Comparison of ENCODE assay signal across 18 cellular contexts in the genomic region with DNA sequence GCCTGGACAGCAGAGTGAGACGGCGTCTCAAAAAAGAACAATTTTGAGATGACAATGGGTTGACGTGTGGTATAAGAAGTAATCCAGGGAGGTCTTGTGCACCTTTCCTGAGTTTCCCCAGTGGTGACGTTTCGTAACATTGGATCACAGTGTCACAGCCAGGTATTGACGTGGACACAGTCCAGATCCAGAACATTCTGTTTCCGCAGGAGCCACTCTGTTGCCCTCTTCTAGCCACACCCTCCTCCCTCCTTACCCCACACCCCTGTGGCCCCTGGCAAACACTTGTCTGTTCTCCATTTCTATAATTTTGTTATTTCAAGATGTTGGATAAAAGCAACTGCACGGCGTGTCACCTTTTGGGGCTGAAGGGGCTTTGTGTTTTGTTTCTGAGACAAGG. TPM values are rescaled to one million over a fixed set of nuclear protein-coding genes. Genes with fewer than 3 reads are reported as not detected.
A peak's percentile ranks its signal among the peaks of the same experiment; 100 is the strongest.
DNase-seq lines count a peak whose midpoint lies in the region; ATAC-seq and TF ChIP-seq lines count a peak whose summit lies in the region.
"Had no signal": no experiment of that assay in that cellular context is flagged by ENCODE, and none has a peak within 500 bp of the region (broad histone marks: within the 10 kb centered on the region; RNA-seq: fewer than 3 reads in every experiment).

No MANE protein-coding gene starts in this region.

- no peak overlapping the region for H2BK5ac ChIP-seq in H9 (ENCODE audit: insufficient read length, low read length)

- no peak overlapping the region for H2BK12ac ChIP-seq in H9 (ENCODE audit: insufficient read length, low read depth, low read length)

- TF ChIP-seq CTCF in HEK293 (tag by site-specific recombination; IDR thresholded peaks at IDR 0.05) (no peak), breast epithelium (IDR thresholded peaks at IDR 0.05) (no peak), lower lobe of right lung (IDR thresholded peaks at IDR 0.05) (no peak), H9 (conservative IDR thresholded peaks at IDR 0.05) (no peak)

- H3K4me2 ChIP-seq in H9 (ENCODE audit: insufficient read depth, insufficient read length, low read length) = no peak overlapping the region

- no peak overlapping the region for H3K18ac ChIP-seq in H9 (ENCODE audit: insufficient read length, low read depth, low read length)

- peaks cover 7% of the 10 kb centered on the region in 2 experiments for H3K4me1 Mint-ChIP-seq in H9

- H3K4me1 ChIP-seq in HEK293 (ENCODE audit: control insufficient read depth, insufficient read depth, low read length) (0 out of 2 replicates have a peak, but pooled peaks cover under 1% of the 10 kb centered on the region), breast epithelium (no peaks in the 10 kb centered on the region), lower lobe of right lung (peaks cover 9% of the 10 kb centered on the region), stomach smooth muscle (ENCODE audit: control insufficient read depth, insufficient read depth, low read length) (peaks cover 13% of the 10 kb centered on the region), H9 (ENCODE audit: insufficient read depth, low read length) (no peaks in the 10 kb centered on the region)
- H3K4me1 ChIP-seq: adrenal gland had no signal

- no peak overlapping the region for H3K23ac ChIP-seq in H9 (ENCODE audit: insufficient read length, low read depth, low read length)

- H4K20me1 ChIP-seq in H9 (ENCODE audit: control insufficient read depth, insufficient read depth, insufficient read length) = no peaks in the 10 kb centered on the region

- H3K9me3 Mint-ChIP-seq in H9 = no peaks in the 10 kb centered on the region
- H3K9me3 Mint-ChIP-seq: activated T-helper 2 cell treated with anti-CD3 and anti-CD28 coated beads, Interferon-gamma antibody, Interleukin-2, Interleukin-4, amounts not matched to agents 10 μg/mL and 5 μg/mL and 100 μg/mL, durations not matched to agents 14 hours and 24 hours and 36 hours; naive thymus-derived CD8-positive, alpha-beta T cell had no signal

- POLR2A ChIA-PET in HEK293 (lab: Yijun Ruan, JAX) = no interaction called here

- H3K14ac ChIP-seq in H9 (ENCODE audit: insufficient read depth, low read length) = no peak overlapping the region

- H3K4me3 ChIP-seq in HEK293 (ENCODE audit: low read depth, low read length) (no peak overlapping the region), breast epithelium (no peak overlapping the region), lower lobe of right lung (no peak overlapping the region), stomach smooth muscle (ENCODE audit: low read length in 2 of 2) (no peak overlapping the region)
- H3K4me3 ChIP-seq: adrenal gland had no signal

- no peak overlapping the region for H4K91ac ChIP-seq in H9 (ENCODE audit: insufficient read length, low read depth, low read length)

- ATAC-seq in lower lobe of right lung (peak; percentile 84 to 90), GM18511 (IDR thresholded peaks at IDR 0.05; ENCODE audit: unreplicated experiment) (no peak)
- ATAC-seq: naive thymus-derived CD8-positive, alpha-beta T cell had no signal

- TF ChIP-seq POLR2A in breast epithelium (IDR thresholded peaks at IDR 0.05) = no peak

- no peak overlapping the region for H2BK120ac ChIP-seq in H9 (ENCODE audit: low read depth, low read length, poor library complexity, severe bottlenecking)

- H3K27ac Mint-ChIP-seq in H9 = no peak overlapping the region
- H3K27ac Mint-ChIP-seq: activated T-helper 2 cell treated with anti-CD3 and anti-CD28 coated beads, Interferon-gamma antibody, Interleukin-2, Interleukin-4, amounts not matched to agents 10 μg/mL and 5 μg/mL and 100 μg/mL, durations not matched to agents 14 hours and 24 hours and 36 hours had no signal

- no peak overlapping the region for H2AK5ac ChIP-seq in H9 (ENCODE audit: insufficient read length, low read length)

- H3K9me3 ChIP-seq in HEK293 (ENCODE audit: control insufficient read depth, insufficient read depth, low read depth, low read length) (no peaks in the 10 kb centered on the region), breast epithelium (no peaks in the 10 kb centered on the region), lower lobe of right lung (no peaks in the 10 kb centered on the region), stomach smooth muscle (ENCODE audit: control insufficient read depth in 2 of 2, low read length in 2 of 2) (no peaks in the 10 kb centered on the region), H9 (ENCODE audit: control insufficient read depth, low read depth, low read length) (no peaks in the 10 kb centered on the region)
- H3K9me3 ChIP-seq: adrenal gland had no signal

- no peak overlapping the region for H3K56ac ChIP-seq in H9 (ENCODE audit: insufficient read length, low read depth, low read length)

- no peak overlapping the region for H3T11ph ChIP-seq in H9 (ENCODE audit: low read length)

- WGBS in H9 (ENCODE audit: extremely low coverage, insufficient read length, low lambda C conversion rate) = no CpG with 5 or more reads among the region's 9 CpGs

- no peak overlapping the region for H2BK20ac ChIP-seq in H9 (ENCODE audit: low read depth, low read length, poor library complexity, severe bottlenecking)

- no peak overlapping the region for H3K4me3 Mint-ChIP-seq in H9
- H3K4me3 Mint-ChIP-seq: naive thymus-derived CD8-positive, alpha-beta T cell had no signal

- no peak overlapping the region for H4K8ac ChIP-seq in H9 (replicated peaks; ENCODE audit: insufficient read length, low read depth, low read length)

- H3K4ac ChIP-seq in H9 (ENCODE audit: low read depth, low read length) = no peak overlapping the region

- no peak overlapping the region for H2BK15ac ChIP-seq in H9 (ENCODE audit: low read depth, low read length)

- CTCF ChIA-PET in HEK293 (lab: Yijun Ruan, JAX) = interaction anchor here (0.5 kb wide), 1 partner anchor 20 kb away, joined by 6 read pairs; no protein-coding TSS in a partner anchor

- no peaks in the 10 kb centered on the region for H3K79me2 ChIP-seq in H9 (ENCODE audit: insufficient read depth, low read length)

- H3K9ac ChIP-seq in stomach smooth muscle (ENCODE audit: low read length in 2 of 2) = peak overlapping the region in 1 of 2 donors; percentile 14
- no peak overlapping the region for H3K9ac ChIP-seq in H9 (ENCODE audit: extremely low read depth, insufficient read length, low read length)

- H3K27me3 Mint-ChIP-seq in H9 (ENCODE audit: low read depth) = no peaks in the 10 kb centered on the region; the same call in 1 of the 2 replicates
- H3K27me3 Mint-ChIP-seq: naive thymus-derived CD8-positive, alpha-beta T cell had no signal

- no peaks in the 10 kb centered on the region for H3K79me1 ChIP-seq in H9 (ENCODE audit: insufficient read depth, low read depth, low read length, poor library complexity, severe bottlenecking)

- H3K27ac ChIP-seq in HEK293 (ENCODE audit: extremely low read depth, low read depth, low read length) (no peak overlapping the region), breast epithelium (peak overlapping the region; percentile 40 to 79), lower lobe of right lung (peak overlapping the region; percentile 54), stomach smooth muscle (ENCODE audit: low read length) (peak overlapping the region; percentile 80), H9 (ENCODE audit: insufficient read length, low read depth, low read length) (no peak overlapping the region)
- H3K27ac ChIP-seq: WERI-Rb-1 had no signal

- H4K5ac ChIP-seq in H9 (ENCODE audit: insufficient read length, low read depth, low read length) = no peak overlapping the region

- H2AFZ ChIP-seq in H9 (ENCODE audit: low read length) = no peak overlapping the region

- no peaks in the 10 kb centered on the region for H3K27me3 ChIP-seq in breast epithelium
- no peaks in the 10 kb centered on the region for H3K27me3 ChIP-seq in lower lobe of right lung (ENCODE audit: low read depth)
- H3K27me3 ChIP-seq in stomach smooth muscle (ENCODE audit: control insufficient read depth in 1 of 2, insufficient read depth in 2 of 2, low read length in 2 of 2) = no peaks in the 10 kb centered on the region
- H3K27me3 ChIP-seq in H9 (ENCODE audit: insufficient read depth, low read length) = no peaks in the 10 kb centered on the region; the same call in 1 of the 2 replicates
- H3K27me3 ChIP-seq: adrenal gland had no signal

- no peaks in the 10 kb centered on the region for H3K36me3 Mint-ChIP-seq in H9 (ENCODE audit: insufficient read depth in 1 of 3, low read depth in 3 of 3)
- H3K36me3 Mint-ChIP-seq: naive thymus-derived CD8-positive, alpha-beta T cell had no signal

- H3K36me3 ChIP-seq in HEK293 (ENCODE audit: control insufficient read depth in 2 of 2, insufficient read depth in 1 of 2, low read length in 2 of 2) = no peaks in the 10 kb centered on the region
- no peaks in the 10 kb centered on the region for H3K36me3 ChIP-seq in breast epithelium
- no peaks in the 10 kb centered on the region for H3K36me3 ChIP-seq in lower lobe of right lung
- no peaks in the 10 kb centered on the region for H3K36me3 ChIP-seq in stomach smooth muscle (ENCODE audit: control insufficient read depth in 2 of 2, insufficient read depth in 2 of 2, low read length in 2 of 2)
- H3K36me3 ChIP-seq: adrenal gland, WERI-Rb-1 had no signal

- no peaks in the 10 kb centered on the region for H3K23me2 ChIP-seq in H9 (ENCODE audit: insufficient read length, low read depth, low read length, poor library complexity, severe bottlenecking)

- intact Hi-C loops in breast epithelium (cut with DNase I; ENCODE audit: low total_unique reads) = loop anchor here (5.0 kb wide), 1 partner anchor 1327 kb away; no protein-coding TSS in a partner anchor
- intact Hi-C loops in lower lobe of right lung (cut with DNase I) = no loop called here

- DNase-seq in breast epithelium (ENCODE audit: low spot score in 2 of 2) (no peak), lower lobe of right lung (peak; percentile 46), NCI-H526 treated with DMSO at 0.1 percent for 48 hours (lab: John Stamatoyannopoulos, UW) (no peak), H9 (no peak), NCI-H2029 treated with DMSO at 0.1 percent for 48 hours (lab: John Stamatoyannopoulos, UW) (no peak)
- DNase-seq: activated CD8-positive, alpha-beta memory T cell treated with anti-CD3 and anti-CD28 coated beads for 24 hours; glutamatergic neuron; MV-4-11; naive thymus-derived CD8-positive, alpha-beta T cell; NCI-H2107; NCI-H82; stimulated activated CD4-positive, alpha-beta T cell treated with anti-CD3 and anti-CD28 coated beads, Interleukin-4, amount 100 ng/mL, for 1 hour; WERI-Rb-1 had no signal

TF ChIP-seq in HEK293, 187 proteins besides CTCF, POLR2A, EP300 and RAD21:
- 0 out of 2 replicates have a peak, but pooled peaks have one; percentile 14 for TF ChIP-seq ZNF600 (tag by site-specific recombination; IDR thresholded peaks at IDR 0.05)
- TF ChIP-seq RBAK (tag by site-specific recombination; IDR thresholded peaks at IDR 0.05) = no peak
TF ChIP-seq in HEK293: peak in this region for 1.

RNA-seq across cellular contexts. Expression of gene TRAPPC10, which starts 6.5 kb away (rescaled TPM):
- total RNA-seq in breast epithelium (10 to 100 TPM; 27.4 to 35.0 (median 31.1) TPM), lower lobe of right lung (47.4 TPM), H9 (2021) (27.9 and 32.9 TPM in 2 replicates)

Comparison
In these comparisons a context has a peak if more than half of its experiments do, and no peak if none do; other contexts are left out.
1. H3K27ac ChIP-seq: peak in breast epithelium (2 of 2), lower lobe of right lung (single experiment) and stomach smooth muscle (single experiment); none in HEK293 (single experiment) and H9 (single experiment).